ENCODE assay signal across 24 cellular contexts in genomic region chr4:104416725-104417363, GRCh38.
A peak's percentile ranks its signal among the peaks of the same experiment; 100 is the strongest.
DNase-seq lines count a peak whose midpoint lies in the region; ATAC-seq, FAIRE-seq and TF ChIP-seq lines count a peak whose summit lies in the region.
"Had no signal": no experiment of that assay in that cellular context is flagged by ENCODE, and none has a peak within 500 bp of the region (broad histone marks: within the 10 kb centered on the region; RNA-seq: fewer than 3 reads in every experiment).

No MANE protein-coding gene starts in this region.

- no peak overlapping the region for H3K27ac ChIP-seq in GM12878 (ENCODE audit: control insufficient read depth, insufficient read depth)
- H3K27ac ChIP-seq in pancreas = peak overlapping the region in 2 of 4 donors; percentile 12 to 69
- H3K27ac ChIP-seq: C4-2B, coronary artery had no signal

- no peak for TF ChIP-seq CTCF in GM12878 (IDR thresholded peaks at IDR 0.05 in 2 of 3, conservative IDR thresholded peaks at IDR 0.05 in 1 of 3; ENCODE audit: control insufficient read depth in 2 of 3, extremely low read depth in 1 of 3, insufficient read depth in 1 of 3, low read depth in 3 of 3, low read length in 3 of 3)
- TF ChIP-seq CTCF in pancreas (IDR thresholded peaks at IDR 0.05) = no peak

- no peak for TF ChIP-seq EP300 in GM12878 (IDR thresholded peaks at IDR 0.05; ENCODE audit: borderline replicate concordance in 1 of 2, control insufficient read depth in 1 of 2, low read depth in 2 of 2, low read length in 2 of 2)

- in situ Hi-C loops in GM12878 (cut with MboI) = no loop called here

- TF ChIP-seq RAD21 in GM12878 (IDR thresholded peaks at IDR 0.05; ENCODE audit: insufficient read depth, low read depth, low read length) = no peak

- BruUV-seq in GM12878 (replicated peaks; lab: Mats Ljungman, UMichigan) = no TSS peak

- no peak overlapping the region for H2AFZ ChIP-seq in GM12878 (ENCODE audit: control insufficient read depth, low read depth, low read length)

- RAD21 ChIA-PET in GM12878 (lab: Charles Lee; ENCODE audit: unreplicated experiment) = interaction anchor here (1.2 kb wide), 1 partner anchor 74 kb away, joined by 3 read pairs; no protein-coding TSS in a partner anchor

- H3K4me1 ChIP-seq in GM12878 (ENCODE audit: control insufficient read depth, insufficient read depth, low read length) (no peaks in the 10 kb centered on the region), pancreas (peaks cover 0 to 15% (median 5%) of the 10 kb centered on the region in 3 donors)

- DNase-seq in HT-29 (ENCODE audit: low spot score) = peak; percentile 48
- no peak for DNase-seq in GM12878 (ENCODE audit: low read depth, low spot score)
- DNase-seq in left colon = peak; percentile 8 to 41
- peak in 3 of 6 donors; percentile 30 to 35 (median 30) for DNase-seq in pancreas
- DNase-seq in cerebellar nuclear complex (lab: John Stamatoyannopoulos, UW) = no peak
- DNase-seq in stimulated activated CD4-positive, alpha-beta T cell treated with anti-CD3 and anti-CD28 coated beads, Interleukin-2, amount 100 ng/mL, for 48 hours = no peak
- no peak for DNase-seq in NCI-H748 treated with DMSO at 0.1 percent for 48 hours (lab: John Stamatoyannopoulos, UW)
- DNase-seq: activated CD4-positive, alpha-beta T cell treated with anti-CD3 and anti-CD28 coated beads for 1 hour; activated CD8-positive, alpha-beta T cell treated with anti-CD3 and anti-CD28 coated beads, Interleukin-2, amount 10 ng/mL, durations not matched to agents 7 days and 5 days; activated effector memory CD4-positive, alpha-beta T cell treated with anti-CD3 and anti-CD28 coated beads, Interleukin-2, amount 50 U/mL, for 16 hours; activated T-cell treated with anti-CD3 and anti-CD28 coated beads for 4 hours; KG1; naive B cell; NCI-H1436 treated with DMSO at 0.1 percent for 48 hours; NCI-H2171; right cardiac atrium; RPMI8226; stimulated activated CD4-positive, alpha-beta T cell treated with anti-CD3 and anti-CD28 coated beads, Interleukin-12 subunit alpha, Interleukin-12 subunit beta, amount 100 ng/mL, for 4 hours; stimulated activated CD4-positive, alpha-beta T cell treated with anti-CD3 and anti-CD28 coated beads, Interleukin-4, amount 100 ng/mL, for 4 hours; stimulated activated naive CD8-positive, alpha-beta T cell treated with anti-CD3 and anti-CD28 coated beads, Interleukin-15, Interleukin-2, amounts not matched to agents 100 U/mL and 50 U/mL, for 24 hours had no signal

- SMC1A ChIA-PET in GM12878 (lab: Charles Lee; ENCODE audit: uncharacterized antibody, unreplicated experiment) = interaction anchor here (0.6 to 1.6 kb wide), 6 partner anchors 8 to 171 kb away, joined by 3 to 6 read pairs (median 3); no protein-coding TSS in a partner anchor

- H3K4me3 ChIP-seq in GM12878 = no peak overlapping the region
- H3K4me3 ChIP-seq in pancreas = no peak overlapping the region
- H3K4me3 ChIP-seq: coronary artery had no signal

- H3K9me3 ChIP-seq in GM12878 (replicated peaks; ENCODE audit: control insufficient read depth, insufficient read depth, low read length) (no peaks in the 10 kb centered on the region), pancreas (peaks cover 0 to 5% (median 0%) of the 10 kb centered on the region in 4 donors)

- TF ChIP-seq POLR2A in GM12878 (IDR thresholded peaks at IDR 0.05; ENCODE audit: low read depth, low read length) = no peak

- H3K79me2 ChIP-seq in GM12878 (ENCODE audit: control insufficient read depth, insufficient read depth, low read length) = no peaks in the 10 kb centered on the region

- H3K9ac ChIP-seq in GM12878 (ENCODE audit: control insufficient read depth, insufficient read depth, low read length) = no peak overlapping the region

- intact Hi-C loops in GM12878 (cut with micrococcal nuclease; ENCODE audit: unreplicated experiment) = no loop called here
- intact Hi-C loops in left colon (cut with DNase I, micrococcal nuclease) = no loop called here
- intact Hi-C loops in pancreas (cut with DNase I) = no loop called here

- POLR2A ChIA-PET in GM12878 (lab: Charles Lee) = no interaction called here

- CTCF ChIA-PET in GM12878 (lab: Yijun Ruan, JAX) = interaction anchor here (0.9 to 1.3 kb wide), 4 partner anchors 17 to 444 kb away, joined by 3 to 4 read pairs (median 3); no protein-coding TSS in a partner anchor

- H4K20me1 ChIP-seq in GM12878 (ENCODE audit: control insufficient read depth, insufficient read depth) = no peaks in the 10 kb centered on the region

- no peak overlapping the region for H3K4me2 ChIP-seq in GM12878 (ENCODE audit: control insufficient read depth, insufficient read depth)

- FAIRE-seq in GM12878 (lab: Jason Lieb, UNC) = no peak
- no peak for FAIRE-seq in pancreas (lab: Jason Lieb, UNC)
- FAIRE-seq: endometrium, GM12892 had no signal

- peak; percentile 55; the same call in 2 of the 3 replicates for ATAC-seq in GM12878
- peak; percentile 94 for ATAC-seq in left colon
- ATAC-seq in pancreas = peak; percentile 88 to 95 (median 92)
- ATAC-seq: activated CD8-positive, alpha-beta T cell treated with anti-CD3 and anti-CD28 coated beads, Interleukin-2, amount 10 ng/mL, durations not matched to agents 7 days and 5 days; right cardiac atrium; stimulated activated naive CD8-positive, alpha-beta T cell treated with anti-CD3 and anti-CD28 coated beads, Interleukin-15, Interleukin-2, amounts not matched to agents 100 U/mL and 50 U/mL, for 24 hours had no signal

- H3K27me3 ChIP-seq in GM12878 (replicated peaks in 1 of 2; ENCODE audit: control insufficient read depth in 2 of 2, insufficient read depth in 2 of 2, low read length in 1 of 2) (no peaks in the 10 kb centered on the region), pancreas (no peaks in the 10 kb centered on the region)

- no peaks in the 10 kb centered on the region for H3K36me3 ChIP-seq in GM12878 (ENCODE audit: control insufficient read depth in 2 of 2, insufficient read depth in 2 of 2, low read length in 1 of 2)
- H3K36me3 ChIP-seq in pancreas = no peaks in the 10 kb centered on the region

TF ChIP-seq in GM12878, 131 proteins besides CTCF, POLR2A, EP300 and RAD21:
- TF ChIP-seq MYB (IDR thresholded peaks at IDR 0.05; ENCODE audit: borderline replicate concordance, low read depth, low read length) (no peak), PBX3 (IDR thresholded peaks at IDR 0.05; ENCODE audit: insufficient replicate concordance, low read depth, low read length) (no peak), LARP7 (IDR thresholded peaks at IDR 0.05) (no peak), SMC3 (IDR thresholded peaks at IDR 0.05; ENCODE audit: borderline replicate concordance, low read length) (no peak), PKNOX1 (IDR thresholded peaks at IDR 0.05) (no peak), YBX1 (IDR thresholded peaks at IDR 0.05) (no peak), ETV6 (conservative IDR thresholded peaks at IDR 0.05 in 1 of 2, IDR thresholded peaks at IDR 0.05 in 1 of 2; ENCODE audit: borderline replicate concordance in 1 of 2, low read depth in 1 of 2) (no peak), YY1 (IDR thresholded peaks at IDR 0.05; ENCODE audit: low read depth, low read length) (no peak), CHD4 (IDR thresholded peaks at IDR 0.05) (no peak), SMAD1 (IDR thresholded peaks at IDR 0.05; ENCODE audit: low read depth, partially characterized antibody) (no peak), PRDM15 (CRISPR knock-in tag; IDR thresholded peaks at IDR 0.05) (no peak), SMAD5 (IDR thresholded peaks at IDR 0.05; ENCODE audit: low read depth) (no peak)
TF ChIP-seq in GM12878: peak in this region for 0.

Comparison
In these comparisons a context has a peak if more than half of its experiments do, and no peak if none do; other contexts are left out.
1. DNase-seq: peak in HT-29 (single experiment) and left colon (2 of 2); none in GM12878 (single experiment), cerebellar nuclear complex (0 of 2), stimulated activated CD4-positive, alpha-beta T cell treated with anti-CD3 and anti-CD28 coated beads, Interleukin-2, amount 100 ng/mL, for 48 hours (0 of 2) and NCI-H748 treated with DMSO at 0.1 percent for 48 hours (single experiment).
2. Peak in every context shown above with its lines, with median percentiles within 50 percentile points of each other: ATAC-seq.